In genomic region chr22:43897751-43898261, GRCh38 we compare ENCODE assay signal across 2 cellular contexts.
TF ChIP-seq lines count a peak whose summit lies in the region.

No MANE protein-coding gene starts in this region.

TF ChIP-seq in A549, 52 proteins besides CTCF, POLR2A, EP300 and RAD21:
- TF ChIP-seq FOSL2 (IDR thresholded peaks at IDR 0.05), result no peak
- TF ChIP-seq FOSL2 (CRISPR knock-in tag; IDR thresholded peaks at IDR 0.05), result peak; percentile 47
- no peak for TF ChIP-seq POLR2AphosphoS2 (conservative IDR thresholded peaks at IDR 0.05; ENCODE audit: low read length)

TF ChIP-seq in GM12891, 5 proteins besides CTCF, POLR2A, EP300 and RAD21:
- TF ChIP-seq POU2F2 (IDR thresholded peaks at IDR 0.05; ENCODE audit: low read depth, low read length), result no peak
- no peak for TF ChIP-seq TAF1 (IDR thresholded peaks at IDR 0.05; ENCODE audit: low read depth, low read length)
- no peak for TF ChIP-seq SPI1 (IDR thresholded peaks at IDR 0.05; ENCODE audit: low read depth, low read length)
- TF ChIP-seq PAX5 (IDR thresholded peaks at IDR 0.05; ENCODE audit: insufficient read depth, low read length, severe bottlenecking), result no peak
- no peak for TF ChIP-seq POLR2AphosphoS5 (IDR thresholded peaks at IDR 0.05; ENCODE audit: low read depth, low read length)
